7 cellular contexts compared by ENCODE assay signal in the genomic region with DNA sequence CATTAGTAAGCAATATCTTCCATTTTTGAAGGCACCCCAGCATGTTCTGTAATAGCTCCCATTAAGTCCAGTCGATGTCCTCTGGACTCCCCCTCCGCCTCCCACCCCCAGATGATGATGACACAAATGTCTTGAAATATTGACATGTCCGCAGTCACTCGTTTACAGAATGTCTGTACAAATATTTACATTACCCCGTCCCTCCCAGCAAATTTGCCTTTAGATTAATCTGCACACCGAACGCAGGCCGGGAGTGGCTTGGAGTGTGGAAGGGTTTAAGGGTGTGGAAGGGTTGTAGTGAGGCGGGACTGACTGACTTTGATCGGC. TPM values are rescaled to one million over a fixed set of nuclear protein-coding genes. Genes with fewer than 3 reads are reported as not detected.
DNase-seq lines count a peak whose midpoint lies in the region; ATAC-seq and TF ChIP-seq lines count a peak whose summit lies in the region.

No MANE protein-coding gene starts in this region.

- peak overlapping the region; percentile 77 for H3K4me3 Mint-ChIP-seq in WTC11
- peak overlapping the region; percentile 70 to 80 for H3K4me3 Mint-ChIP-seq in stimulated activated naive B cell treated with anti-CD40 and anti-IgM and Interleukin-4, amounts not matched to agents 10 μg/mL and 1 μg/mL and 100 μg/mL, for 72 hours

- TF ChIP-seq CTCF in HFF-Myc (IDR thresholded peaks at IDR 0.05; ENCODE audit: low read depth, low read length, missing control alignments) (no peak), WTC11 (IDR thresholded peaks at IDR 0.05) (no peak)

- H3K4me1 Mint-ChIP-seq in WTC11 = peaks cover 25% of the 10 kb centered on the region
- peaks cover 2 to 17% of the 10 kb centered on the region in 2 donors for H3K4me1 Mint-ChIP-seq in stimulated activated naive B cell treated with anti-CD40 and anti-IgM and Interleukin-4, amounts not matched to agents 10 μg/mL and 1 μg/mL and 100 μg/mL, for 72 hours

- DNase-seq in HFF-Myc (ENCODE audit: extremely low read depth, low read depth) (no peak), WTC11 (ENCODE audit: low spot score) (no peak), kidney tubule cell (ENCODE audit: low spot score) (no peak), AML-193 (lab: John Stamatoyannopoulos, UW) (no peak)
- DNase-seq in stimulated activated naive B cell treated with anti-CD40 and anti-IgM and Interleukin-4, amounts not matched to agents 10 μg/mL and 1 μg/mL and 100 μg/mL, for 72 hours = no peak

- ATAC-seq in WTC11 (no peak), HG03342 (IDR thresholded peaks at IDR 0.05; ENCODE audit: unreplicated experiment) (no peak)
- no peak for ATAC-seq in stimulated activated naive B cell treated with anti-CD40 and anti-IgM and Interleukin-4, amounts not matched to agents 10 μg/mL and 1 μg/mL and 100 μg/mL, for 72 hours (replicated peaks)

- no peaks in the 10 kb centered on the region for H3K36me3 Mint-ChIP-seq in WTC11
- no peaks in the 10 kb centered on the region for H3K36me3 Mint-ChIP-seq in stimulated activated naive B cell treated with anti-CD40 and anti-IgM and Interleukin-4, amounts not matched to agents 10 μg/mL and 1 μg/mL and 100 μg/mL, for 72 hours

- H3K4me3 ChIP-seq in HFF-Myc (replicated peaks; ENCODE audit: low read depth, low read length) (peak overlapping the region; percentile 80), iPS-11a (ENCODE audit: low read depth, low read length) (peak overlapping the region; percentile 86)

- POLR2A ChIA-PET in WTC11 (lab: Charles Lee) = no interaction called here

- peaks cover 52% of the 10 kb centered on the region for H3K27me3 Mint-ChIP-seq in WTC11 (ENCODE audit: low read depth)
- peaks cover 54 to 64% of the 10 kb centered on the region in 2 donors for H3K27me3 Mint-ChIP-seq in stimulated activated naive B cell treated with anti-CD40 and anti-IgM and Interleukin-4, amounts not matched to agents 10 μg/mL and 1 μg/mL and 100 μg/mL, for 72 hours

- CTCF ChIA-PET in WTC11 (lab: Charles Lee) = interaction anchor here (1.0 kb wide), 1 partner anchor 11 kb away, joined by 3 read pairs; no protein-coding TSS in a partner anchor

- H3K27ac Mint-ChIP-seq in WTC11 = no peak overlapping the region
- no peak overlapping the region for H3K27ac Mint-ChIP-seq in stimulated activated naive B cell treated with anti-CD40 and anti-IgM and Interleukin-4, amounts not matched to agents 10 μg/mL and 1 μg/mL and 100 μg/mL, for 72 hours

- no peaks in the 10 kb centered on the region for H3K9me3 Mint-ChIP-seq in WTC11
- peaks cover 0 to under 1% of the 10 kb centered on the region in 2 donors for H3K9me3 Mint-ChIP-seq in stimulated activated naive B cell treated with anti-CD40 and anti-IgM and Interleukin-4, amounts not matched to agents 10 μg/mL and 1 μg/mL and 100 μg/mL, for 72 hours

TF ChIP-seq in WTC11, 78 proteins besides CTCF, POLR2A, EP300 and RAD21:
- TF ChIP-seq SMAD4 (CRISPR knock-in tag; IDR thresholded peaks at IDR 0.05) (no peak), MLX (CRISPR knock-in tag; IDR thresholded peaks at IDR 0.05) (no peak), TP53 (CRISPR knock-in tag; IDR thresholded peaks at IDR 0.05) (no peak), GABPB1 (CRISPR knock-in tag; IDR thresholded peaks at IDR 0.05) (peak; percentile 94)
- TF ChIP-seq, protein P1, sequence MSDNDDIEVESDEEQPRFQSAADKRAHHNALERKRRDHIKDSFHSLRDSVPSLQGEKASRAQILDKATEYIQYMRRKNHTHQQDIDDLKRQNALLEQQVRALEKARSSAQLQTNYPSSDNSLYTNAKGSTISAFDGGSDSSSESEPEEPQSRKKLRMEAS (CRISPR knock-in tag; IDR thresholded peaks at IDR 0.05) = no peak

RNA-seq across cellular contexts. Expression of gene OSBPL6, which starts 0.9 kb away (rescaled TPM):
- total RNA-seq in WTC11 (2021) = 7.4 to 9.2 TPM (median 8.3 TPM) in 3 replicates
